Comparison of ENCODE assay signal across 1 cellular context in the genomic region with DNA sequence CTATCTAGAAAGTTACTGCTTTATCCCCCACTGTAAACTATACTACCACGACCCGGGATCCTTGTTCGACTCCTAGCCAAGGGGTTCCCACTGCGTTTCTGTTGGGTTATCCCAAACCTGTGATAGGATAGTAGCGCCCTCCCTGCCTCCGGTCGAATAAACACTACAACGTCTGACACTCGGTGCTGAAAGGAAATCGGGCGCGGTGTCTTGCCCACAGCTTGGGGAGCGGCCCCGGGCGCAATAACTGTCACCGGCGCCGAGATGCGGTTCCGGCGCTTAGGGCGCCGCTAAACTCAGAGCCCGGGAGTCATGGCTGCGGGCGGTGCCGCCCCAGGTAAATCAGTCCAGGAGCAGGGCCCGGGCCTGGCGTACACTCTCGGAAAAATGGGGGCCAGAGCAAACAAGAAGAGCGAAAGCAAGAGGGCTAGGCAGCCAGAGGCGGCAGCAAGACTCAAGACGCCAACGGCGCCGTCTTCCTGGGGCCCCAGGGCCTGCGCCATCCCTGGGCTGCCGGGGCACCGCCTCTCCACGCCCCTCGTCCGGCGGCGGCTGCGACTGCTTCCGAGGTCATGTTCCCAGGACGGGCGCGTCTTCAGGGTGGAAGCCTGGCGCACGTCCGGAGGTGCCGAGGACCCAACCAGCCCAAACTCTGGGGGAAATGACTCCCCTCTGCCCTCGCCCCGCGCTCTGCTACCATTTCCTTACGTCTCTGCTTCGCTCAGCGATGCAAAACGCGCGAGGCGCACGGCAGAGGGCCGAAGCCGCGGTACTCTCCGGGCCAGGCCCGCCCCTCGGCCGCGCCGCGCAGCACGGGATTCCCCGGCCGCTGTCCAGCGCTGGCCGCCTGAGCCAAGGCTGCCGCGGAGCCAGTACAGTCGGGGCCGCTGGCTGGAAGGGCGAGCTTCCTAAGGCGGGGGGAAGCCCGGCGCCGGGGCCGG.
TF ChIP-seq lines count a peak whose summit lies in the region.

A gene (plus strand): TSS at position 575 of the 941 bp plus-strand sequence. CDS start 87 bp downstream, at position 662.

TF ChIP-seq in HepG2, 621 proteins besides CTCF, POLR2A, EP300 and RAD21 (continued from another document):
- TF ChIP-seq ZBTB20 (CRISPR knock-in tag; IDR thresholded peaks at IDR 0.05; ENCODE audit: borderline replicate concordance, low read depth) (peak; percentile 50; the same call in 1 of the 2 replicates), CHD2 (IDR thresholded peaks at IDR 0.05; ENCODE audit: low read depth, low read length) (0 out of 2 replicates have a peak, but pooled peaks have one; percentile 33), RARG (CRISPR knock-in tag; IDR thresholded peaks at IDR 0.05; ENCODE audit: low read depth) (no peak), HMG20A (CRISPR knock-in tag; IDR thresholded peaks at IDR 0.05; ENCODE audit: borderline replicate concordance) (no peak), ZC3H13 (CRISPR knock-in tag; IDR thresholded peaks at IDR 0.05) (no peak; the same call in 1 of the 2 replicates), THAP11 (CRISPR knock-in tag; IDR thresholded peaks at IDR 0.05) (peak; percentile 84), MXI1 (IDR thresholded peaks at IDR 0.05; ENCODE audit: borderline replicate concordance, low read depth, low read length) (peak; percentile 43; the same call in 1 of the 3 replicates), BRD4 (CRISPR knock-in tag; IDR thresholded peaks at IDR 0.05) (peak; percentile 59; the same call in 1 of the 2 replicates), ZNF451 (CRISPR knock-in tag; IDR thresholded peaks at IDR 0.05) (peak; percentile 73), KLF13 (CRISPR knock-in tag; IDR thresholded peaks at IDR 0.05) (peak; percentile 46; the same call in 1 of the 2 replicates), MIER2 (CRISPR knock-in tag; IDR thresholded peaks at IDR 0.05) (0 out of 2 replicates have a peak, but pooled peaks have one; percentile 65), GABPB1 (CRISPR knock-in tag; IDR thresholded peaks at IDR 0.05) (peak; percentile 98), ZMAT3 (CRISPR knock-in tag; conservative IDR thresholded peaks at IDR 0.05) (0 out of 2 replicates have a peak, but pooled peaks have one; percentile 42), GATAD1 (CRISPR knock-in tag; IDR thresholded peaks at IDR 0.05) (peak; percentile 88), POLR2G (IDR thresholded peaks at IDR 0.05; ENCODE audit: low read depth, low read length) (peak; percentile 91), GATA4 (IDR thresholded peaks at IDR 0.05; ENCODE audit: borderline replicate concordance, low read depth) (0 out of 2 replicates have a peak, but pooled peaks have one; percentile 21), ZNF33B (CRISPR knock-in tag; IDR thresholded peaks at IDR 0.05) (0 out of 2 replicates have a peak, but pooled peaks have one; percentile 37), JUN (CRISPR knock-in tag; IDR thresholded peaks at IDR 0.05) (no peak), ZNF883 (CRISPR knock-in tag; IDR thresholded peaks at IDR 0.05; ENCODE audit: not compliant biosample characterization) (peak; percentile 44), ETV6 (CRISPR knock-in tag; conservative IDR thresholded peaks at IDR 0.05) (no peak; the same call in 1 of the 2 replicates), TGIF2 (CRISPR knock-in tag; IDR thresholded peaks at IDR 0.05) (peak; percentile 63)
- TF ChIP-seq, protein P1, sequence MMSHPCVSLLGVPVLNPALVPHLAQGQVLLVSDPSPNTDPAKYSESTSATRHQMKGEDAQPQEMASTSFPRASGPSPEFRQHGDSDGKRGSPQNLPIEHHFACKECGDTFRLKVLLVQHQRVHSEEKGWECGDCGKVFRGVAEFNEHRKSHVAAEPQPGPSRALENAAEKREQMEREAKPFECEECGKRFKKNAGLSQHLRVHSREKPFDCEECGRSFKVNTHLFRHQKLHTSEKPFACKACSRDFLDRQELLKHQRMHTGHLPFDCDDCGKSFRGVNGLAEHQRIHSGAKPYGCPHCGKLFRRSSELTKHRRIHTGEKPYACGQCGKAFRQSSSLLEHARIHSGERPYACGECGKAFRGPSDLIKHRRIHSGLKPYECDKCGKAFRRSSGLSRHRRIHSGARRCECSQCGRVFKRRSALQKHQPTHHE (CRISPR knock-in tag; IDR thresholded peaks at IDR 0.05; ENCODE audit: borderline replicate concordance), result no peak
- TF ChIP-seq, protein P2, sequence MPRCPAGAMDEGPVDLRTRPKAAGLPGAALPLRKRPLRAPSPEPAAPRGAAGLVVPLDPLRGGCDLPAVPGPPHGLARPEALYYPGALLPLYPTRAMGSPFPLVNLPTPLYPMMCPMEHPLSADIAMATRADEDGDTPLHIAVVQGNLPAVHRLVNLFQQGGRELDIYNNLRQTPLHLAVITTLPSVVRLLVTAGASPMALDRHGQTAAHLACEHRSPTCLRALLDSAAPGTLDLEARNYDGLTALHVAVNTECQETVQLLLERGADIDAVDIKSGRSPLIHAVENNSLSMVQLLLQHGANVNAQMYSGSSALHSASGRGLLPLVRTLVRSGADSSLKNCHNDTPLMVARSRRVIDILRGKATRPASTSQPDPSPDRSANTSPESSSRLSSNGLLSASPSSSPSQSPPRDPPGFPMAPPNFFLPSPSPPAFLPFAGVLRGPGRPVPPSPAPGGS (CRISPR knock-in tag; IDR thresholded peaks at IDR 0.05), result peak; percentile 63; the same call in 1 of the 2 replicates
- TF ChIP-seq, protein P3, sequence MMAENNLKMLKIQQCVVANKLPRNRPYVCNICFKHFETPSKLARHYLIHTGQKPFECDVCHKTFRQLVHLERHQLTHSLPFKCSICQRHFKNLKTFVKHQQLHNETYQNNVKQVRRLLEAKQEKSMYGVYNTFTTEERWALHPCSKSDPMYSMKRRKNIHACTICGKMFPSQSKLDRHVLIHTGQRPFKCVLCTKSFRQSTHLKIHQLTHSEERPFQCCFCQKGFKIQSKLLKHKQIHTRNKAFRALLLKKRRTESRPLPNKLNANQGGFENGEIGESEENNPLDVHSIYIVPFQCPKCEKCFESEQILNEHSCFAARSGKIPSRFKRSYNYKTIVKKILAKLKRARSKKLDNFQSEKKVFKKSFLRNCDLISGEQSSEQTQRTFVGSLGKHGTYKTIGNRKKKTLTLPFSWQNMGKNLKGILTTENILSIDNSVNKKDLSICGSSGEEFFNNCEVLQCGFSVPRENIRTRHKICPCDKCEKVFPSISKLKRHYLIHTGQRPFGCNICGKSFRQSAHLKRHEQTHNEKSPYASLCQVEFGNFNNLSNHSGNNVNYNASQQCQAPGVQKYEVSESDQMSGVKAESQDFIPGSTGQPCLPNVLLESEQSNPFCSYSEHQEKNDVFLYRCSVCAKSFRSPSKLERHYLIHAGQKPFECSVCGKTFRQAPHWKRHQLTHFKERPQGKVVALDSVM (CRISPR knock-in tag; IDR thresholded peaks at IDR 0.05), result 0 out of 2 replicates have a peak, but pooled peaks have one; percentile 20
- TF ChIP-seq, protein P4, sequence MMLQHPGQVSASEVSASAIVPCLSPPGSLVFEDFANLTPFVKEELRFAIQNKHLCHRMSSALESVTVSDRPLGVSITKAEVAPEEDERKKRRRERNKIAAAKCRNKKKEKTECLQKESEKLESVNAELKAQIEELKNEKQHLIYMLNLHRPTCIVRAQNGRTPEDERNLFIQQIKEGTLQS (CRISPR knock-in tag; IDR thresholded peaks at IDR 0.05), result no peak
- TF ChIP-seq, protein P5, sequence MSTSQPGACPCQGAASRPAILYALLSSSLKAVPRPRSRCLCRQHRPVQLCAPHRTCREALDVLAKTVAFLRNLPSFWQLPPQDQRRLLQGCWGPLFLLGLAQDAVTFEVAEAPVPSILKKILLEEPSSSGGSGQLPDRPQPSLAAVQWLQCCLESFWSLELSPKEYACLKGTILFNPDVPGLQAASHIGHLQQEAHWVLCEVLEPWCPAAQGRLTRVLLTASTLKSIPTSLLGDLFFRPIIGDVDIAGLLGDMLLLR (CRISPR knock-in tag; IDR thresholded peaks at IDR 0.05), result peak; percentile 59; the same call in 1 of the 2 replicates
TF ChIP-seq in HepG2: peak in this region for 209.
